ENCODE assay signal across 22 cellular contexts in the genomic region with DNA sequence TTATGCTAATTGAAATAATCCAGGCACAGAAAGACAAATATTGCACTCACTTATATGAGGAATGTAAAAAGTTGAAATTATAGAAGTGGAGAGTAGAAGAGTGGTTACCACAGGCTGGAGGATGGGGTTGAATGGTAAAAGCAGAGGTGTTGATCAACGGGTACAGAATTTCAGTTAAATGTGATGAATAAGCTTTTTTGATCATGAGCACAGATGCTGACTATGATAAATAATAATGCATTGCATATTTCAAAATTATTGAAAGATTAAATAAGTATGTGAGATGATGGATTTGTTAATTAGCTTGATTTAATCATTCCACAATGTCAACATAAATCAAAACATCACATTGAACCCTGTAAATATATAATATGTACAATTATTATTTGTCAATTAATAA.
DNase-seq lines count a peak whose midpoint lies in the region; ATAC-seq, FAIRE-seq and TF ChIP-seq lines count a peak whose summit lies in the region.
"Had no signal": no experiment of that assay in that cellular context is flagged by ENCODE, and none has a peak within 500 bp of the region (broad histone marks: within the 10 kb centered on the region; RNA-seq: fewer than 3 reads in every experiment).

No MANE protein-coding gene starts in this region.

- CTCF ChIA-PET in A549 (lab: Yijun Ruan, JAX), result no interaction called here
- CTCF ChIA-PET in IMR-90 (lab: Yijun Ruan, JAX), result no interaction called here
- CTCF ChIA-PET in K562 (lab: Yijun Ruan, JAX; ENCODE audit: low intra/inter-chr PET ratio), result no interaction called here
- CTCF ChIA-PET in SK-N-SH (lab: Yijun Ruan, JAX), result no interaction called here

- no peak overlapping the region for H3K14ac ChIP-seq in IMR-90 (replicated peaks; ENCODE audit: low read depth, low read length)

- H2AK5ac ChIP-seq in IMR-90 (ENCODE audit: low read depth, low read length), result no peak overlapping the region

- no peak overlapping the region for H2BK15ac ChIP-seq in IMR-90 (ENCODE audit: low read depth, low read length)

- H3K27me3 ChIP-seq in IMR-90 (ENCODE audit: control insufficient read depth, insufficient read depth, low read length) (no peaks in the 10 kb centered on the region), K562 (ENCODE audit: control insufficient read depth in 2 of 2, insufficient read depth in 2 of 2, low read length in 2 of 2) (no peaks in the 10 kb centered on the region), SK-N-SH (ENCODE audit: insufficient read depth) (no peaks in the 10 kb centered on the region)
- H3K27me3 ChIP-seq: BE2C had no signal

- H3K27ac ChIP-seq in A549 (no peak overlapping the region), IMR-90 (ENCODE audit: insufficient read depth, low read length) (no peak overlapping the region), K562 (ENCODE audit: extremely low read depth, low read depth, low read length) (no peak overlapping the region), SK-N-SH (ENCODE audit: low read depth in 2 of 2, low read length in 1 of 2) (no peak overlapping the region)
- H3K27ac ChIP-seq: BLaER1 had no signal

- H2BK5ac ChIP-seq in IMR-90 (ENCODE audit: low read depth, low read length, poor library complexity, severe bottlenecking), result no peak overlapping the region

- H2BK120ac ChIP-seq in IMR-90 (ENCODE audit: low read depth, low read length), result no peak overlapping the region

- H3K4me1 ChIP-seq in A549 (no peaks in the 10 kb centered on the region), IMR-90 (ENCODE audit: control insufficient read depth, insufficient read depth, low read length) (no peaks in the 10 kb centered on the region), K562 (replicated peaks in 1 of 2; ENCODE audit: control insufficient read depth in 2 of 2, insufficient read depth in 2 of 2, low read length in 2 of 2) (no peaks in the 10 kb centered on the region), SK-N-SH (ENCODE audit: control insufficient read depth in 1 of 2, insufficient read depth in 2 of 2, low read depth in 1 of 2, low read length in 1 of 2) (no peaks in the 10 kb centered on the region)
- H3K4me1 ChIP-seq: BE2C, BLaER1 had no signal

- dilution Hi-C loops in IMR-90 (cut with HindIII; ENCODE audit: low sequenced_read_pairs, unreplicated experiment), result no loop called here

- H3K9ac ChIP-seq in IMR-90 (ENCODE audit: low read depth, low read length), result no peak overlapping the region
- H3K9ac ChIP-seq in K562 (ENCODE audit: insufficient read depth in 1 of 2, low read depth in 2 of 2, low read length in 2 of 2), result no peak overlapping the region
- no peak overlapping the region for H3K9ac ChIP-seq in SK-N-SH
- H3K9ac ChIP-seq: BLaER1 had no signal

- no peak overlapping the region for H3K4ac ChIP-seq in IMR-90 (ENCODE audit: low read depth, low read length)

- no peaks in the 10 kb centered on the region for H3K9me2 ChIP-seq in SK-N-SH

- POLR2A ChIA-PET in A549 (lab: Yijun Ruan, JAX) (no interaction called here), IMR-90 (lab: Charles Lee; ENCODE audit: unreplicated experiment) (no interaction called here), K562 (lab: Yijun Ruan, JAX) (no interaction called here), SK-N-SH (lab: Yijun Ruan, JAX) (no interaction called here)

- H3K36me3 ChIP-seq in IMR-90 (ENCODE audit: control insufficient read depth, insufficient read depth, low read length), result no peaks in the 10 kb centered on the region
- H3K36me3 ChIP-seq in K562 (ENCODE audit: control insufficient read depth, insufficient read depth, low read length), result no peaks in the 10 kb centered on the region
- H3K36me3 ChIP-seq in SK-N-SH (replicated peaks in 1 of 2; ENCODE audit: control insufficient read depth in 1 of 2, insufficient read depth in 2 of 2, low read length in 1 of 2), result no peaks in the 10 kb centered on the region
- H3K36me3 ChIP-seq: BE2C, BLaER1 had no signal

- intact Hi-C loops in IMR-90 (cut with micrococcal nuclease), result no loop called here
- intact Hi-C loops in K562 (cut with micrococcal nuclease), result no loop called here

- no peak overlapping the region for H4K5ac ChIP-seq in IMR-90 (ENCODE audit: low read depth, low read length)

- H3K18ac ChIP-seq in IMR-90 (ENCODE audit: low read depth, low read length), result no peak overlapping the region

- H3K79me2 ChIP-seq in K562 (ENCODE audit: control insufficient read depth, insufficient read depth, low read length) (no peaks in the 10 kb centered on the region), SK-N-SH (ENCODE audit: insufficient read depth) (no peaks in the 10 kb centered on the region)

- DNase-seq in A549 (ENCODE audit: low read depth in 1 of 2, low spot score in 1 of 2) (no peak), IMR-90 (no peak), K562 (ENCODE audit: extremely low read depth in 1 of 4, low spot score in 3 of 4) (no peak), SK-N-SH (no peak), DMS53 (lab: John Stamatoyannopoulos, UW) (no peak)
- DNase-seq: 8988T; ACHN; BE2C; C1 segment of cervical spinal cord; CD4-positive, alpha-beta memory T cell; CD4-positive, CD25-positive, alpha-beta regulatory T cell; CD8-positive, alpha-beta memory T cell; COR-L47; DMS153; DMS79 treated with DMSO at 0.1 percent for 48 hours; GF-D8 had no signal

- no peaks in the 10 kb centered on the region for H4K20me1 ChIP-seq in IMR-90 (ENCODE audit: insufficient read depth, low read length)
- H4K20me1 ChIP-seq in K562 (replicated peaks; ENCODE audit: control insufficient read depth, insufficient read depth, low read length), result no peaks in the 10 kb centered on the region
- no peaks in the 10 kb centered on the region for H4K20me1 ChIP-seq in SK-N-SH (ENCODE audit: insufficient read depth)
- H4K20me1 ChIP-seq: BLaER1 had no signal

- no peak overlapping the region for H2BK20ac ChIP-seq in IMR-90 (ENCODE audit: low read depth, low read length)

- no peak overlapping the region for H4K8ac ChIP-seq in IMR-90 (ENCODE audit: low read depth in 2 of 2, low read length in 2 of 2)

- in situ Hi-C loops in IMR-90 (cut with MboI; ENCODE audit: low sequenced_read_pairs) (no loop called here), K562 (cut with MboI) (no loop called here)

- no peak for TF ChIP-seq RAD21 in A549 (conservative IDR thresholded peaks at IDR 0.05 in 1 of 2, IDR thresholded peaks at IDR 0.05 in 1 of 2)
- no peak for TF ChIP-seq RAD21 in IMR-90 (IDR thresholded peaks at IDR 0.05; ENCODE audit: low read length)
- no peak for TF ChIP-seq RAD21 in K562 (CRISPR knock-in tag; conservative IDR thresholded peaks at IDR 0.05 in 1 of 2, IDR thresholded peaks at IDR 0.05 in 1 of 2)
- TF ChIP-seq RAD21 in SK-N-SH (IDR thresholded peaks at IDR 0.05; ENCODE audit: low read length), result no peak

- FAIRE-seq in A204.1 (lab: Jason Lieb, UNC) (peak; percentile 67), A549 (lab: Jason Lieb, UNC) (no peak), K562 (lab: Jason Lieb, UNC) (no peak)
- FAIRE-seq: G401.6, GM19239 had no signal

- BruUV-seq in IMR-90 (replicated peaks; lab: Mats Ljungman, UMichigan) (no TSS peak), K562 (replicated peaks; lab: Mats Ljungman, UMichigan) (no TSS peak)

- H4K91ac ChIP-seq in IMR-90 (ENCODE audit: insufficient read depth, low read depth, low read length), result no peak overlapping the region

- H3K9me3 ChIP-seq in A549 (no peaks in the 10 kb centered on the region), IMR-90 (ENCODE audit: control insufficient read depth, insufficient read depth, low read length) (no peaks in the 10 kb centered on the region), K562 (replicated peaks; ENCODE audit: control insufficient read depth, insufficient read depth, low read depth, low read length) (no peaks in the 10 kb centered on the region), SK-N-SH (no peaks in the 10 kb centered on the region)
- H3K9me3 ChIP-seq: BE2C, BLaER1 had no signal

- H3K4me3 ChIP-seq in A549 (no peak overlapping the region), IMR-90 (ENCODE audit: insufficient read depth, low read depth, low read length) (no peak overlapping the region), K562 (no peak overlapping the region), SK-N-SH (ENCODE audit: low read depth in 2 of 2, low read length in 1 of 2) (no peak overlapping the region)
- H3K4me3 ChIP-seq: BLaER1 had no signal

- TF ChIP-seq EP300 in A549 (IDR thresholded peaks at IDR 0.05) (no peak), K562 (IDR thresholded peaks at IDR 0.05; ENCODE audit: low read length) (no peak), SK-N-SH (IDR thresholded peaks at IDR 0.05; ENCODE audit: borderline replicate concordance in 1 of 2, low read depth in 1 of 2, low read length in 1 of 2) (no peak)

- ATAC-seq in A549, result no peak
- ATAC-seq in IMR-90 (ENCODE audit: low read depth), result no peak
- ATAC-seq in K562, result no peak
- no peak for ATAC-seq in GM19324 (IDR thresholded peaks at IDR 0.05; ENCODE audit: low FRiP score, unreplicated experiment)
- ATAC-seq in GM21515 (IDR thresholded peaks at IDR 0.05; ENCODE audit: unreplicated experiment), result no peak

- H2AFZ ChIP-seq in IMR-90 (replicated peaks; ENCODE audit: low read length, poor library complexity) (no peak overlapping the region), K562 (ENCODE audit: low read depth, low read length) (no peak overlapping the region), SK-N-SH (ENCODE audit: low read depth) (no peak overlapping the region)

- H2AK9ac ChIP-seq in IMR-90 (replicated peaks; ENCODE audit: low read depth, low read length, poor library complexity), result no peak overlapping the region

- no peak for TF ChIP-seq POLR2A in A549 (IDR thresholded peaks at IDR 0.05; ENCODE audit: low read length)
- no peak for TF ChIP-seq POLR2A in IMR-90 (IDR thresholded peaks at IDR 0.05; ENCODE audit: low read depth, low read length)
- TF ChIP-seq POLR2A in K562 (conservative IDR thresholded peaks at IDR 0.05), result no peak

- H3K56ac ChIP-seq in IMR-90 (ENCODE audit: extremely low read depth, insufficient read depth, low read length), result no peak overlapping the region

- TF ChIP-seq CTCF in A549 (IDR thresholded peaks at IDR 0.05) (no peak), IMR-90 (conservative IDR thresholded peaks at IDR 0.05; ENCODE audit: low read depth, low read length) (no peak), K562 (IDR thresholded peaks at IDR 0.05 in 2 of 3, conservative IDR thresholded peaks at IDR 0.05 in 1 of 3; ENCODE audit: insufficient read depth in 2 of 3, low read depth in 1 of 3, low read length in 3 of 3) (no peak), SK-N-SH (IDR thresholded peaks at IDR 0.05) (no peak)

- H3K79me1 ChIP-seq in IMR-90 (ENCODE audit: low read depth in 1 of 2, low read length in 2 of 2), result no peaks in the 10 kb centered on the region

- no peak overlapping the region for H3K23ac ChIP-seq in IMR-90 (ENCODE audit: low read depth, low read length)

- H3K4me2 ChIP-seq in A549 (no peak overlapping the region), IMR-90 (ENCODE audit: low read depth, low read length) (no peak overlapping the region), K562 (ENCODE audit: insufficient read depth, low read length) (no peak overlapping the region), SK-N-SH (no peak overlapping the region)
- H3K4me2 ChIP-seq: BLaER1 had no signal

- no peaks in the 10 kb centered on the region for H3F3A ChIP-seq in SK-N-SH (replicated peaks; ENCODE audit: insufficient read depth)

- 0% methylated on average over 1 of the region's 1 CpG for WGBS in A549 (ENCODE audit: missing lambda C conversion rate)
- no CpG with 5 or more reads among the region's 1 CpG for WGBS in IMR-90 (ENCODE audit: extremely low coverage in 2 of 2, insufficient read length in 1 of 2), 2 experiments
- WGBS in K562 (ENCODE audit: insufficient coverage, low coverage, missing lambda C conversion rate), result 0% methylated on average over 1 of the region's 1 CpG
- WGBS in SK-N-SH (ENCODE audit: low lambda C conversion rate), result 0% methylated on average over 1 of the region's 1 CpG

- no peaks in the 10 kb centered on the region for H3K9me1 ChIP-seq in IMR-90 (ENCODE audit: insufficient read depth, low read length)
- no peaks in the 10 kb centered on the region for H3K9me1 ChIP-seq in K562 (ENCODE audit: control insufficient read depth, insufficient read depth, low read length)
